Comparison of ENCODE assay signal across 1 cellular context in the genomic region with DNA sequence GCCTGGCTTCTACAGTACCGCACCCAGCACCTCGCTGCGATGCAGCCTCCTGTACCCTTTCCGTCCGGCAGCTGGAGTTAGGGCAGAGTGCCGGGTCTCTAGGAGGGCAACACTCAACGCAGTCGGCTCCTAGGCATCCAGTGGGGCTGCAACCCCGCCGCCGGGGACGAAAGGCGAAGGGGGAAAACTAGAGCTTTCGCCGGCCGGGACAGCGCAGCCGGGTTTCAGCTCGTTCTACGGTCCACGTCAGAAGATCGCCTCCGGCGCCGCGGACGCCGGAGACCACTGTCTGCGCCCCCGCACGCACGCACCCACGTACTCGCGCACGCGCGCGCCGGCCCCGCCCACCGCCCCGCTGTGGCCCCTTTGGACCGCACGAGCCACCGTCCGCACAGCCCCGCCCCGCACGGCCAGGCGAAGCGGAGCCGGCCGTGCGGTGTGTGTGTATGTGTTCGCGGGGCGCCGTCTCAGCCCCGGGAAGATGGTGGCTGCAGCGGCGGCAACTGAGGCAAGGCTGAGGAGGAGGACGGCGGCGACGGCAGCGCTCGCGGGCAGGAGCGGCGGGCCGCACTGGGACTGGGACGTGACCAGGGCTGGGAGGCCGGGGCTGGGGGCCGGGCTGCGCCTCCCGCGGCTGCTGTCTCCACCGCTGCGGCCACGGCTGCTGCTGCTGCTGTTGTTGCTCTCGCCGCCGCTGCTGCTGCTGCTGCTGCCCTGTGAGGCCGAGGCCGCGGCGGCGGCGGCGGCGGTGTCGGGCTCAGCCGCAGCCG.
TF ChIP-seq lines count a peak whose summit lies in the region.

Gene ATRN (plus strand): TSS at position 392 of the 770 bp plus-strand sequence. CDS start 90 bp downstream, at position 482.

TF ChIP-seq in K562, 482 proteins besides CTCF, POLR2A, EP300 and RAD21 (continued from another document and continues in another):
- TF ChIP-seq ATF6 (CRISPR knock-in tag; IDR thresholded peaks at IDR 0.05) (0 out of 2 replicates have a peak, but pooled peaks have one; percentile 63), CBFA2T3 (IDR thresholded peaks at IDR 0.05) (no peak), ZNF239 (CRISPR knock-in tag; IDR thresholded peaks at IDR 0.05) (no peak), ZNF561 (CRISPR knock-in tag; conservative IDR thresholded peaks at IDR 0.05) (no peak), SREBF2 (CRISPR knock-in tag; IDR thresholded peaks at IDR 0.05) (no peak), GATA2 (CRISPR knock-in tag; IDR thresholded peaks at IDR 0.05) (no peak), U2AF1 (optimal IDR thresholded peaks at IDR 0.05; ENCODE audit: low read depth, low read length) (peak; percentile 34), TEAD2 (tag; IDR thresholded peaks at IDR 0.05) (no peak), NFRKB (IDR thresholded peaks at IDR 0.05; ENCODE audit: low read depth) (no peak), BRD9 (IDR thresholded peaks at IDR 0.05; ENCODE audit: low read depth, partially characterized antibody) (no peak), FOXM1 (IDR thresholded peaks at IDR 0.05; ENCODE audit: low read depth) (no peak), FOXM1 (CRISPR knock-in tag; IDR thresholded peaks at IDR 0.05; ENCODE audit: low read depth) (no peak), POLR2H (tag; IDR thresholded peaks at IDR 0.05; ENCODE audit: low read depth) (peak; percentile 78), CREM (IDR thresholded peaks at IDR 0.05; ENCODE audit: low read depth) (peak; percentile 86), KLF1 (tag; IDR thresholded peaks at IDR 0.05) (0 out of 2 replicates have a peak, but pooled peaks have one; percentile 26), SRSF1 (IDR thresholded peaks at IDR 0.05; ENCODE audit: low read depth, low read length) (no peak), ZNF512 (tag; IDR thresholded peaks at IDR 0.05) (no peak), SETDB1 (IDR thresholded peaks at IDR 0.05; ENCODE audit: low read length) (no peak), ZNF143 (CRISPR knock-in tag; IDR thresholded peaks at IDR 0.05) (no peak), KDM4B (IDR thresholded peaks at IDR 0.05; ENCODE audit: borderline replicate concordance in 2 of 2, low read depth in 1 of 2) (peak in 1 of 2 experiments; percentile 21; a peak in 1 of 4 replicates), MCM7 (IDR thresholded peaks at IDR 0.05) (no peak), CCAR2 (IDR thresholded peaks at IDR 0.05; ENCODE audit: low read depth, low read length) (no peak), GABPB2 (CRISPR knock-in tag; conservative IDR thresholded peaks at IDR 0.05) (no peak), ZNF507 (tag; conservative IDR thresholded peaks at IDR 0.05) (no peak), NFIC (IDR thresholded peaks at IDR 0.05) (peak; percentile 30; the same call in 1 of the 2 replicates)
- TF ChIP-seq, protein P1, sequence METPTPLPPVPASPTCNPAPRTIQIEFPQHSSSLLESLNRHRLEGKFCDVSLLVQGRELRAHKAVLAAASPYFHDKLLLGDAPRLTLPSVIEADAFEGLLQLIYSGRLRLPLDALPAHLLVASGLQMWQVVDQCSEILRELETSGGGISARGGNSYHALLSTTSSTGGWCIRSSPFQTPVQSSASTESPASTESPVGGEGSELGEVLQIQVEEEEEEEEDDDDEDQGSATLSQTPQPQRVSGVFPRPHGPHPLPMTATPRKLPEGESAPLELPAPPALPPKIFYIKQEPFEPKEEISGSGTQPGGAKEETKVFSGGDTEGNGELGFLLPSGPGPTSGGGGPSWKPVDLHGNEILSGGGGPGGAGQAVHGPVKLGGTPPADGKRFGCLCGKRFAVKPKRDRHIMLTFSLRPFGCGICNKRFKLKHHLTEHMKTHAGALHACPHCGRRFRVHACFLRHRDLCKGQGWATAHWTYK (CRISPR knock-in tag; IDR thresholded peaks at IDR 0.05): no peak
- TF ChIP-seq, protein P2, sequence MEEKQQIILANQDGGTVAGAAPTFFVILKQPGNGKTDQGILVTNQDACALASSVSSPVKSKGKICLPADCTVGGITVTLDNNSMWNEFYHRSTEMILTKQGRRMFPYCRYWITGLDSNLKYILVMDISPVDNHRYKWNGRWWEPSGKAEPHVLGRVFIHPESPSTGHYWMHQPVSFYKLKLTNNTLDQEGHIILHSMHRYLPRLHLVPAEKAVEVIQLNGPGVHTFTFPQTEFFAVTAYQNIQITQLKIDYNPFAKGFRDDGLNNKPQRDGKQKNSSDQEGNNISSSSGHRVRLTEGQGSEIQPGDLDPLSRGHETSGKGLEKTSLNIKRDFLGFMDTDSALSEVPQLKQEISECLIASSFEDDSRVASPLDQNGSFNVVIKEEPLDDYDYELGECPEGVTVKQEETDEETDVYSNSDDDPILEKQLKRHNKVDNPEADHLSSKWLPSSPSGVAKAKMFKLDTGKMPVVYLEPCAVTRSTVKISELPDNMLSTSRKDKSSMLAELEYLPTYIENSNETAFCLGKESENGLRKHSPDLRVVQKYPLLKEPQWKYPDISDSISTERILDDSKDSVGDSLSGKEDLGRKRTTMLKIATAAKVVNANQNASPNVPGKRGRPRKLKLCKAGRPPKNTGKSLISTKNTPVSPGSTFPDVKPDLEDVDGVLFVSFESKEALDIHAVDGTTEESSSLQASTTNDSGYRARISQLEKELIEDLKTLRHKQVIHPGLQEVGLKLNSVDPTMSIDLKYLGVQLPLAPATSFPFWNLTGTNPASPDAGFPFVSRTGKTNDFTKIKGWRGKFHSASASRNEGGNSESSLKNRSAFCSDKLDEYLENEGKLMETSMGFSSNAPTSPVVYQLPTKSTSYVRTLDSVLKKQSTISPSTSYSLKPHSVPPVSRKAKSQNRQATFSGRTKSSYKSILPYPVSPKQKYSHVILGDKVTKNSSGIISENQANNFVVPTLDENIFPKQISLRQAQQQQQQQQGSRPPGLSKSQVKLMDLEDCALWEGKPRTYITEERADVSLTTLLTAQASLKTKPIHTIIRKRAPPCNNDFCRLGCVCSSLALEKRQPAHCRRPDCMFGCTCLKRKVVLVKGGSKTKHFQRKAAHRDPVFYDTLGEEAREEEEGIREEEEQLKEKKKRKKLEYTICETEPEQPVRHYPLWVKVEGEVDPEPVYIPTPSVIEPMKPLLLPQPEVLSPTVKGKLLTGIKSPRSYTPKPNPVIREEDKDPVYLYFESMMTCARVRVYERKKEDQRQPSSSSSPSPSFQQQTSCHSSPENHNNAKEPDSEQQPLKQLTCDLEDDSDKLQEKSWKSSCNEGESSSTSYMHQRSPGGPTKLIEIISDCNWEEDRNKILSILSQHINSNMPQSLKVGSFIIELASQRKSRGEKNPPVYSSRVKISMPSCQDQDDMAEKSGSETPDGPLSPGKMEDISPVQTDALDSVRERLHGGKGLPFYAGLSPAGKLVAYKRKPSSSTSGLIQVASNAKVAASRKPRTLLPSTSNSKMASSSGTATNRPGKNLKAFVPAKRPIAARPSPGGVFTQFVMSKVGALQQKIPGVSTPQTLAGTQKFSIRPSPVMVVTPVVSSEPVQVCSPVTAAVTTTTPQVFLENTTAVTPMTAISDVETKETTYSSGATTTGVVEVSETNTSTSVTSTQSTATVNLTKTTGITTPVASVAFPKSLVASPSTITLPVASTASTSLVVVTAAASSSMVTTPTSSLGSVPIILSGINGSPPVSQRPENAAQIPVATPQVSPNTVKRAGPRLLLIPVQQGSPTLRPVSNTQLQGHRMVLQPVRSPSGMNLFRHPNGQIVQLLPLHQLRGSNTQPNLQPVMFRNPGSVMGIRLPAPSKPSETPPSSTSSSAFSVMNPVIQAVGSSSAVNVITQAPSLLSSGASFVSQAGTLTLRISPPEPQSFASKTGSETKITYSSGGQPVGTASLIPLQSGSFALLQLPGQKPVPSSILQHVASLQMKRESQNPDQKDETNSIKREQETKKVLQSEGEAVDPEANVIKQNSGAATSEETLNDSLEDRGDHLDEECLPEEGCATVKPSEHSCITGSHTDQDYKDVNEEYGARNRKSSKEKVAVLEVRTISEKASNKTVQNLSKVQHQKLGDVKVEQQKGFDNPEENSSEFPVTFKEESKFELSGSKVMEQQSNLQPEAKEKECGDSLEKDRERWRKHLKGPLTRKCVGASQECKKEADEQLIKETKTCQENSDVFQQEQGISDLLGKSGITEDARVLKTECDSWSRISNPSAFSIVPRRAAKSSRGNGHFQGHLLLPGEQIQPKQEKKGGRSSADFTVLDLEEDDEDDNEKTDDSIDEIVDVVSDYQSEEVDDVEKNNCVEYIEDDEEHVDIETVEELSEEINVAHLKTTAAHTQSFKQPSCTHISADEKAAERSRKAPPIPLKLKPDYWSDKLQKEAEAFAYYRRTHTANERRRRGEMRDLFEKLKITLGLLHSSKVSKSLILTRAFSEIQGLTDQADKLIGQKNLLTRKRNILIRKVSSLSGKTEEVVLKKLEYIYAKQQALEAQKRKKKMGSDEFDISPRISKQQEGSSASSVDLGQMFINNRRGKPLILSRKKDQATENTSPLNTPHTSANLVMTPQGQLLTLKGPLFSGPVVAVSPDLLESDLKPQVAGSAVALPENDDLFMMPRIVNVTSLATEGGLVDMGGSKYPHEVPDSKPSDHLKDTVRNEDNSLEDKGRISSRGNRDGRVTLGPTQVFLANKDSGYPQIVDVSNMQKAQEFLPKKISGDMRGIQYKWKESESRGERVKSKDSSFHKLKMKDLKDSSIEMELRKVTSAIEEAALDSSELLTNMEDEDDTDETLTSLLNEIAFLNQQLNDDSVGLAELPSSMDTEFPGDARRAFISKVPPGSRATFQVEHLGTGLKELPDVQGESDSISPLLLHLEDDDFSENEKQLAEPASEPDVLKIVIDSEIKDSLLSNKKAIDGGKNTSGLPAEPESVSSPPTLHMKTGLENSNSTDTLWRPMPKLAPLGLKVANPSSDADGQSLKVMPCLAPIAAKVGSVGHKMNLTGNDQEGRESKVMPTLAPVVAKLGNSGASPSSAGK (IDR thresholded peaks at IDR 0.05): no peak
- TF ChIP-seq, protein P3, sequence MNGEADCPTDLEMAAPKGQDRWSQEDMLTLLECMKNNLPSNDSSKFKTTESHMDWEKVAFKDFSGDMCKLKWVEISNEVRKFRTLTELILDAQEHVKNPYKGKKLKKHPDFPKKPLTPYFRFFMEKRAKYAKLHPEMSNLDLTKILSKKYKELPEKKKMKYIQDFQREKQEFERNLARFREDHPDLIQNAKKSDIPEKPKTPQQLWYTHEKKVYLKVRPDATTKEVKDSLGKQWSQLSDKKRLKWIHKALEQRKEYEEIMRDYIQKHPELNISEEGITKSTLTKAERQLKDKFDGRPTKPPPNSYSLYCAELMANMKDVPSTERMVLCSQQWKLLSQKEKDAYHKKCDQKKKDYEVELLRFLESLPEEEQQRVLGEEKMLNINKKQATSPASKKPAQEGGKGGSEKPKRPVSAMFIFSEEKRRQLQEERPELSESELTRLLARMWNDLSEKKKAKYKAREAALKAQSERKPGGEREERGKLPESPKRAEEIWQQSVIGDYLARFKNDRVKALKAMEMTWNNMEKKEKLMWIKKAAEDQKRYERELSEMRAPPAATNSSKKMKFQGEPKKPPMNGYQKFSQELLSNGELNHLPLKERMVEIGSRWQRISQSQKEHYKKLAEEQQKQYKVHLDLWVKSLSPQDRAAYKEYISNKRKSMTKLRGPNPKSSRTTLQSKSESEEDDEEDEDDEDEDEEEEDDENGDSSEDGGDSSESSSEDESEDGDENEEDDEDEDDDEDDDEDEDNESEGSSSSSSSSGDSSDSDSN (IDR thresholded peaks at IDR 0.05; ENCODE audit: borderline replicate concordance in 1 of 2, low read depth in 2 of 2, low read length in 2 of 2): no peak
- TF ChIP-seq, protein P4, sequence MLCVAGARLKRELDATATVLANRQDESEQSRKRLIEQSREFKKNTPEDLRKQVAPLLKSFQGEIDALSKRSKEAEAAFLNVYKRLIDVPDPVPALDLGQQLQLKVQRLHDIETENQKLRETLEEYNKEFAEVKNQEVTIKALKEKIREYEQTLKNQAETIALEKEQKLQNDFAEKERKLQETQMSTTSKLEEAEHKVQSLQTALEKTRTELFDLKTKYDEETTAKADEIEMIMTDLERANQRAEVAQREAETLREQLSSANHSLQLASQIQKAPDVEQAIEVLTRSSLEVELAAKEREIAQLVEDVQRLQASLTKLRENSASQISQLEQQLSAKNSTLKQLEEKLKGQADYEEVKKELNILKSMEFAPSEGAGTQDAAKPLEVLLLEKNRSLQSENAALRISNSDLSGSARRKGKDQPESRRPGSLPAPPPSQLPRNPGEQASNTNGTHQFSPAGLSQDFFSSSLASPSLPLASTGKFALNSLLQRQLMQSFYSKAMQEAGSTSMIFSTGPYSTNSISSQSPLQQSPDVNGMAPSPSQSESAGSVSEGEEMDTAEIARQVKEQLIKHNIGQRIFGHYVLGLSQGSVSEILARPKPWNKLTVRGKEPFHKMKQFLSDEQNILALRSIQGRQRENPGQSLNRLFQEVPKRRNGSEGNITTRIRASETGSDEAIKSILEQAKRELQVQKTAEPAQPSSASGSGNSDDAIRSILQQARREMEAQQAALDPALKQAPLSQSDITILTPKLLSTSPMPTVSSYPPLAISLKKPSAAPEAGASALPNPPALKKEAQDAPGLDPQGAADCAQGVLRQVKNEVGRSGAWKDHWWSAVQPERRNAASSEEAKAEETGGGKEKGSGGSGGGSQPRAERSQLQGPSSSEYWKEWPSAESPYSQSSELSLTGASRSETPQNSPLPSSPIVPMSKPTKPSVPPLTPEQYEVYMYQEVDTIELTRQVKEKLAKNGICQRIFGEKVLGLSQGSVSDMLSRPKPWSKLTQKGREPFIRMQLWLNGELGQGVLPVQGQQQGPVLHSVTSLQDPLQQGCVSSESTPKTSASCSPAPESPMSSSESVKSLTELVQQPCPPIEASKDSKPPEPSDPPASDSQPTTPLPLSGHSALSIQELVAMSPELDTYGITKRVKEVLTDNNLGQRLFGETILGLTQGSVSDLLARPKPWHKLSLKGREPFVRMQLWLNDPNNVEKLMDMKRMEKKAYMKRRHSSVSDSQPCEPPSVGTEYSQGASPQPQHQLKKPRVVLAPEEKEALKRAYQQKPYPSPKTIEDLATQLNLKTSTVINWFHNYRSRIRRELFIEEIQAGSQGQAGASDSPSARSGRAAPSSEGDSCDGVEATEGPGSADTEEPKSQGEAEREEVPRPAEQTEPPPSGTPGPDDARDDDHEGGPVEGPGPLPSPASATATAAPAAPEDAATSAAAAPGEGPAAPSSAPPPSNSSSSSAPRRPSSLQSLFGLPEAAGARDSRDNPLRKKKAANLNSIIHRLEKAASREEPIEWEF (CRISPR knock-in tag; IDR thresholded peaks at IDR 0.05): no peak
